Comparison of ENCODE assay signal across 7 cellular contexts in the genomic region with DNA sequence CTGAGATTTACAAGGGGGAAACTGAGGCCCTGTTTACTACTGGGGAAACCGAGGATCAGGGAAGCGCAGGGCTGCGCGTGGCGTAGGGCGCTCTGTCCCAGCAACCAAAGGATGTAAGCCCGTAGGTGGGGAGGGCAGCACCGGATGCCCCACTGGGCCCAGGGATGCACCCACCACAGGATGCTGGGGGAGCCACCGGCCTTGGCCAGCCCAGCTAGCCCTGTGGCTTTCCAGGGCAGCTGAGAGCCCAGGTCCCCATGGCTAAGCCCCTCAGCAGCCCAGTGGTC. TPM values are rescaled to one million over a fixed set of nuclear protein-coding genes. Genes with fewer than 3 reads are reported as not detected.
DNase-seq lines count a peak whose midpoint lies in the region; ATAC-seq and TF ChIP-seq lines count a peak whose summit lies in the region.

No MANE protein-coding gene starts in this region.

- H3K9me3 ChIP-seq in H9 (ENCODE audit: control insufficient read depth, low read depth, low read length) = no peaks in the 10 kb centered on the region
- no peaks in the 10 kb centered on the region for H3K9me3 ChIP-seq in iPS-18a (ENCODE audit: control insufficient read depth, low read depth, low read length)

- CTCF ChIA-PET in activated CD4-positive, alpha-beta memory T cell treated with anti-CD3 and anti-CD28 coated beads, Interleukin-2, amount 10 ng/mL, durations not matched to agents 7 days and 5 days (lab: Charles Lee) = interaction anchor here (0.7 to 2.1 kb wide), 40 partner anchors 8 to 632 kb away, joined by 3 to 24 read pairs (median 4); a partner anchor contains a TSS

- no peak overlapping the region for H2BK15ac ChIP-seq in H9 (ENCODE audit: low read depth, low read length)

- peak; percentile 77 for ATAC-seq in stimulated activated naive CD8-positive, alpha-beta T cell treated with anti-CD3 and anti-CD28 coated beads, Interleukin-15, amount 100 ng/mL, for 72 hours
- ATAC-seq in GM21528 (IDR thresholded peaks at IDR 0.05; ENCODE audit: low FRiP score, unreplicated experiment) = no peak

- H4K5ac ChIP-seq in H9 (ENCODE audit: insufficient read length, low read depth, low read length) = no peak overlapping the region

- no peak overlapping the region for H2BK20ac ChIP-seq in H9 (ENCODE audit: low read depth, low read length, poor library complexity, severe bottlenecking)

- H2AK5ac ChIP-seq in H9 (ENCODE audit: insufficient read length, low read length) = no peak overlapping the region

- no peaks in the 10 kb centered on the region for H3K27me3 ChIP-seq in H9 (ENCODE audit: insufficient read depth, low read length)
- H3K27me3 ChIP-seq in iPS-18a (ENCODE audit: control insufficient read depth, insufficient read depth, low read length) = no peaks in the 10 kb centered on the region

- H2BK12ac ChIP-seq in H9 (ENCODE audit: insufficient read length, low read depth, low read length) = no peak overlapping the region

- peaks cover 23 to 38% (median 33%) of the 10 kb centered on the region in 3 experiments; a peak in 6 of 7 replicates for H3K36me3 Mint-ChIP-seq in H9 (ENCODE audit: insufficient read depth in 1 of 3, low read depth in 3 of 3)
- peaks cover 45% of the 10 kb centered on the region for H3K36me3 Mint-ChIP-seq in activated CD4-positive, alpha-beta memory T cell treated with anti-CD3 and anti-CD28 coated beads, Interleukin-2, amount 10 ng/mL, durations not matched to agents 7 days and 5 days (ENCODE audit: low read depth)

- no peak for DNase-seq in H9
- DNase-seq in activated CD4-positive, alpha-beta memory T cell treated with anti-CD3 and anti-CD28 coated beads, Interleukin-2, amount 10 ng/mL, durations not matched to agents 7 days and 5 days = no peak
- no peak for DNase-seq in stimulated activated naive CD8-positive, alpha-beta T cell treated with anti-CD3 and anti-CD28 coated beads, Interleukin-15, amount 100 ng/mL, for 72 hours
- no peak for DNase-seq in central memory CD4-positive, alpha-beta T cell
- no peak for DNase-seq in NCI-H526 (lab: John Stamatoyannopoulos, UW)

- no peak overlapping the region for H3K4ac ChIP-seq in H9 (ENCODE audit: low read depth, low read length)

- H4K20me1 ChIP-seq in H9 (ENCODE audit: control insufficient read depth, insufficient read depth, insufficient read length) = no peaks in the 10 kb centered on the region

- peak overlapping the region; percentile 23 for H3K4me2 ChIP-seq in H9 (ENCODE audit: insufficient read depth, insufficient read length, low read length)

- H3K56ac ChIP-seq in H9 (ENCODE audit: insufficient read length, low read depth, low read length) = no peak overlapping the region

- H3K27ac Mint-ChIP-seq in H9 = no peak overlapping the region
- peak overlapping the region; percentile 88 for H3K27ac Mint-ChIP-seq in activated CD4-positive, alpha-beta memory T cell treated with anti-CD3 and anti-CD28 coated beads, Interleukin-2, amount 10 ng/mL, durations not matched to agents 7 days and 5 days
- peak overlapping the region; percentile 96 to 98 for H3K27ac Mint-ChIP-seq in stimulated activated naive CD8-positive, alpha-beta T cell treated with anti-CD3 and anti-CD28 coated beads, Interleukin-15, amount 100 ng/mL, for 72 hours

- no peaks in the 10 kb centered on the region for H3K9me3 Mint-ChIP-seq in H9
- no peaks in the 10 kb centered on the region for H3K9me3 Mint-ChIP-seq in activated CD4-positive, alpha-beta memory T cell treated with anti-CD3 and anti-CD28 coated beads, Interleukin-2, amount 10 ng/mL, durations not matched to agents 7 days and 5 days
- no peaks in the 10 kb centered on the region for H3K9me3 Mint-ChIP-seq in stimulated activated naive CD8-positive, alpha-beta T cell treated with anti-CD3 and anti-CD28 coated beads, Interleukin-15, amount 100 ng/mL, for 72 hours

- no peak overlapping the region for H3K23ac ChIP-seq in H9 (ENCODE audit: insufficient read length, low read depth, low read length)

- H3K27ac ChIP-seq in H9 (ENCODE audit: insufficient read length, low read depth, low read length) (no peak overlapping the region), iPS-18a (ENCODE audit: low read length) (no peak overlapping the region)

- H3T11ph ChIP-seq in H9 (ENCODE audit: low read length) = no peak overlapping the region

- H3K9ac ChIP-seq in H9 (ENCODE audit: extremely low read depth, insufficient read length, low read length) (no peak overlapping the region), iPS-18a (ENCODE audit: low read length) (peak overlapping the region; percentile 91)

- H3K18ac ChIP-seq in H9 (ENCODE audit: insufficient read length, low read depth, low read length) = no peak overlapping the region

- H3K79me1 ChIP-seq in H9 (ENCODE audit: insufficient read depth, low read depth, low read length, poor library complexity, severe bottlenecking) = no peaks in the 10 kb centered on the region

- H2BK5ac ChIP-seq in H9 (ENCODE audit: insufficient read length, low read length) = no peak overlapping the region

- H3K23me2 ChIP-seq in H9 (ENCODE audit: insufficient read length, low read depth, low read length, poor library complexity, severe bottlenecking) = peaks cover 3% of the 10 kb centered on the region

- H4K91ac ChIP-seq in H9 (ENCODE audit: insufficient read length, low read depth, low read length) = no peak overlapping the region

- peak overlapping the region; percentile 94 for H3K4me3 ChIP-seq in iPS-18a (ENCODE audit: low read length)

- no peaks in the 10 kb centered on the region; the same call in 1 of the 2 replicates for H3K27me3 Mint-ChIP-seq in H9 (ENCODE audit: low read depth)
- no peaks in the 10 kb centered on the region for H3K27me3 Mint-ChIP-seq in activated CD4-positive, alpha-beta memory T cell treated with anti-CD3 and anti-CD28 coated beads, Interleukin-2, amount 10 ng/mL, durations not matched to agents 7 days and 5 days
- H3K27me3 Mint-ChIP-seq in stimulated activated naive CD8-positive, alpha-beta T cell treated with anti-CD3 and anti-CD28 coated beads, Interleukin-15, amount 100 ng/mL, for 72 hours = no peaks in the 10 kb centered on the region

- no CpG with 5 or more reads among the region's 9 CpGs for WGBS in H9 (ENCODE audit: extremely low coverage, insufficient read length, low lambda C conversion rate)

- no peak overlapping the region for H2AFZ ChIP-seq in H9 (ENCODE audit: low read length)

- peaks cover 29% of the 10 kb centered on the region for H3K36me3 ChIP-seq in iPS-18a (ENCODE audit: control insufficient read depth, low read depth, low read length)

- peaks cover 11 to 13% of the 10 kb centered on the region in 2 experiments for H3K4me1 Mint-ChIP-seq in H9
- H3K4me1 Mint-ChIP-seq in activated CD4-positive, alpha-beta memory T cell treated with anti-CD3 and anti-CD28 coated beads, Interleukin-2, amount 10 ng/mL, durations not matched to agents 7 days and 5 days = peaks cover 49% of the 10 kb centered on the region
- H3K4me1 Mint-ChIP-seq in stimulated activated naive CD8-positive, alpha-beta T cell treated with anti-CD3 and anti-CD28 coated beads, Interleukin-15, amount 100 ng/mL, for 72 hours = peaks cover 49% of the 10 kb centered on the region

- no peak for TF ChIP-seq CTCF in H9 (conservative IDR thresholded peaks at IDR 0.05)

- peak overlapping the region; percentile 42; the same call in 1 of the 2 replicates for H3K14ac ChIP-seq in H9 (ENCODE audit: insufficient read depth, low read length)

- peak overlapping the region in 1 of 2 experiments; percentile 96; a peak in 2 of 5 replicates for H3K4me3 Mint-ChIP-seq in H9
- H3K4me3 Mint-ChIP-seq in activated CD4-positive, alpha-beta memory T cell treated with anti-CD3 and anti-CD28 coated beads, Interleukin-2, amount 10 ng/mL, durations not matched to agents 7 days and 5 days = peak overlapping the region; percentile 94
- peak overlapping the region; percentile 87 to 98 for H3K4me3 Mint-ChIP-seq in stimulated activated naive CD8-positive, alpha-beta T cell treated with anti-CD3 and anti-CD28 coated beads, Interleukin-15, amount 100 ng/mL, for 72 hours

- POLR2A ChIA-PET in activated CD4-positive, alpha-beta memory T cell treated with anti-CD3 and anti-CD28 coated beads, Interleukin-2, amount 10 ng/mL, durations not matched to agents 7 days and 5 days (lab: Charles Lee) = interaction anchor here (0.8 to 1.7 kb wide), 10 partner anchors 30 to 699 kb away, joined by 3 to 19 read pairs (median 6); a partner anchor contains a TSS

- H3K4me1 ChIP-seq in H9 (ENCODE audit: insufficient read depth, low read length) (no peaks in the 10 kb centered on the region; the same call in 1 of the 2 replicates), iPS-18a (ENCODE audit: control insufficient read depth, low read depth, low read length) (no peaks in the 10 kb centered on the region)

- H2BK120ac ChIP-seq in H9 (ENCODE audit: low read depth, low read length, poor library complexity, severe bottlenecking) = no peak overlapping the region

- no peaks in the 10 kb centered on the region for H3K79me2 ChIP-seq in H9 (ENCODE audit: insufficient read depth, low read length)

- no peak overlapping the region for H4K8ac ChIP-seq in H9 (replicated peaks; ENCODE audit: insufficient read length, low read depth, low read length)

RNA-seq across cellular contexts. Expression of a gene that starts 33.4 kb away (rescaled TPM):
- 170 and 174 TPM in 2 replicates for total RNA-seq in H9 (2021)
- 100 to 1,000 TPM; 190 to 192 TPM for total RNA-seq in activated CD4-positive, alpha-beta memory T cell treated with anti-CD3 and anti-CD28 coated beads, Interleukin-2, amount 10 ng/mL, durations not matched to agents 7 days and 5 days

Comparison
In these comparisons a context has a peak if more than half of its experiments do, and no peak if none do; other contexts are left out.
1. H3K27ac Mint-ChIP-seq: peak in activated CD4-positive, alpha-beta memory T cell treated with anti-CD3 and anti-CD28 coated beads, Interleukin-2, amount 10 ng/mL, durations not matched to agents 7 days and 5 days (single experiment) and stimulated activated naive CD8-positive, alpha-beta T cell treated with anti-CD3 and anti-CD28 coated beads, Interleukin-15, amount 100 ng/mL, for 72 hours (2 of 2); none in H9 (0 of 3).